ENCODE assay signal across 8 cellular contexts in genomic region chr12:124764451-124764850, GRCh38.
DNase-seq lines count a peak whose midpoint lies in the region; ATAC-seq and TF ChIP-seq lines count a peak whose summit lies in the region.

No MANE protein-coding gene starts in this region.

- no CpG with 5 or more reads among the region's 3 CpGs for WGBS in IMR-90 (ENCODE audit: extremely low coverage in 2 of 2, insufficient read length in 1 of 2), 2 experiments
- 63% methylated on average over 3 of the region's 3 CpGs for whole genome bisulfite sequencing in right cardiac atrium

- H2BK20ac ChIP-seq in IMR-90 (ENCODE audit: low read depth, low read length): peak overlapping the region; percentile 54; the same call in 1 of the 2 replicates

- CTCF ChIA-PET in IMR-90 (lab: Yijun Ruan, JAX): interaction anchor here (0.6 to 2.9 kb wide), 7 partner anchors 23 to 426 kb away, joined by 3 to 13 read pairs (median 4); no protein-coding TSS in a partner anchor
- CTCF ChIA-PET in activated CD8-positive, alpha-beta T cell treated with anti-CD3 and anti-CD28 coated beads, Interleukin-2, amount 10 ng/mL, durations not matched to agents 7 days and 5 days (lab: Charles Lee): interaction anchor here (1.0 to 1.9 kb wide), 6 partner anchors 10 to 728 kb away, joined by 3 to 7 read pairs (median 6); no protein-coding TSS in a partner anchor
- CTCF ChIA-PET in naive thymus-derived CD4-positive, alpha-beta T cell (lab: Charles Lee): interaction anchor here (0.5 to 4.8 kb wide), 11 partner anchors 24 to 760 kb away, joined by 3 to 23 read pairs (median 3); no protein-coding TSS in a partner anchor

- peaks cover 0 to 4% of the 10 kb centered on the region in 2 experiments; a peak in 1 of 4 replicates for H3K79me1 ChIP-seq in IMR-90 (ENCODE audit: low read depth in 1 of 2, low read length in 2 of 2)

- H4K5ac ChIP-seq in IMR-90 (ENCODE audit: low read depth, low read length): no peak overlapping the region

- peaks cover 4% of the 10 kb centered on the region; the same call in 1 of the 2 replicates for H3K9me1 ChIP-seq in IMR-90 (ENCODE audit: insufficient read depth, low read length)

- H3K4me3 Mint-ChIP-seq in activated CD8-positive, alpha-beta T cell treated with anti-CD3 and anti-CD28 coated beads, Interleukin-2, amount 10 ng/mL, durations not matched to agents 7 days and 5 days: no peak overlapping the region
- peak overlapping the region; percentile 9 for H3K4me3 Mint-ChIP-seq in stimulated activated naive CD8-positive, alpha-beta T cell treated with anti-CD3 and anti-CD28 coated beads, Interleukin-15, Interleukin-2, amounts not matched to agents 100 ng/mL and 50 ng/mL, for 24 hours
- H3K4me3 Mint-ChIP-seq in naive thymus-derived CD4-positive, alpha-beta T cell: no peak overlapping the region

- peaks cover under 1% of the 10 kb centered on the region; the same call in 1 of the 2 replicates for H3K27me3 ChIP-seq in IMR-90 (ENCODE audit: control insufficient read depth, insufficient read depth, low read length)
- no peaks in the 10 kb centered on the region for H3K27me3 ChIP-seq in right cardiac atrium (ENCODE audit: control insufficient read depth, insufficient read depth)
- no peaks in the 10 kb centered on the region for H3K27me3 ChIP-seq in effector memory CD4-positive, alpha-beta T cell (replicated peaks; ENCODE audit: control insufficient read depth, insufficient read depth, low read length, poor library complexity, severe bottlenecking)
- no peaks in the 10 kb centered on the region for H3K27me3 ChIP-seq in naive thymus-derived CD4-positive, alpha-beta T cell (ENCODE audit: control insufficient read depth in 2 of 2, insufficient read depth in 2 of 2, low read length in 2 of 2)

- peak overlapping the region; percentile 77 for H2BK5ac ChIP-seq in IMR-90 (ENCODE audit: low read depth, low read length, poor library complexity, severe bottlenecking)

- H3K23ac ChIP-seq in IMR-90 (ENCODE audit: low read depth, low read length): peak overlapping the region; percentile 1; the same call in 1 of the 2 replicates

- H3K14ac ChIP-seq in IMR-90 (replicated peaks; ENCODE audit: low read depth, low read length): peak overlapping the region; percentile 12; the same call in 1 of the 2 replicates

- peak overlapping the region; percentile 73 for H2BK120ac ChIP-seq in IMR-90 (ENCODE audit: low read depth, low read length)

- peak overlapping the region; percentile 26; the same call in 1 of the 2 replicates for H4K91ac ChIP-seq in IMR-90 (ENCODE audit: insufficient read depth, low read depth, low read length)

- peak overlapping the region in 1 of 2 experiments; percentile 68; a peak in 1 of 4 replicates for H4K8ac ChIP-seq in IMR-90 (ENCODE audit: low read depth in 2 of 2, low read length in 2 of 2)

- H2AFZ ChIP-seq in IMR-90 (replicated peaks; ENCODE audit: low read length, poor library complexity): no peak overlapping the region

- dilution Hi-C loops in IMR-90 (cut with HindIII; ENCODE audit: low sequenced_read_pairs, unreplicated experiment): no loop called here

- H3K27me3 Mint-ChIP-seq in activated CD8-positive, alpha-beta T cell treated with anti-CD3 and anti-CD28 coated beads, Interleukin-2, amount 10 ng/mL, durations not matched to agents 7 days and 5 days (ENCODE audit: low read depth): peaks cover 19% of the 10 kb centered on the region
- peaks cover 26% of the 10 kb centered on the region for H3K27me3 Mint-ChIP-seq in stimulated activated naive CD8-positive, alpha-beta T cell treated with anti-CD3 and anti-CD28 coated beads, Interleukin-15, Interleukin-2, amounts not matched to agents 100 ng/mL and 50 ng/mL, for 24 hours
- H3K27me3 Mint-ChIP-seq in naive thymus-derived CD4-positive, alpha-beta T cell: peaks cover 0 to 13% (median 4%) of the 10 kb centered on the region in 5 donors

- H3K9ac ChIP-seq in IMR-90 (ENCODE audit: low read depth, low read length): no peak overlapping the region

- TF ChIP-seq POLR2A in IMR-90 (IDR thresholded peaks at IDR 0.05; ENCODE audit: low read depth, low read length): no peak

- in situ Hi-C loops in IMR-90 (cut with MboI; ENCODE audit: low sequenced_read_pairs): no loop called here

- H2AK9ac ChIP-seq in IMR-90 (replicated peaks; ENCODE audit: low read depth, low read length, poor library complexity): peak overlapping the region; percentile 18

- intact Hi-C loops in IMR-90 (cut with micrococcal nuclease): loop anchor here (10.0 kb wide), 1 partner anchor 110 kb away; no protein-coding TSS in a partner anchor
- intact Hi-C loops in right cardiac atrium (cut with DNase I): loop anchor here (5.0 to 10.0 kb wide), 6 partner anchors 197 to 440 kb away; partner anchors contain the start of gene NCOR2 (in 3 of the 4)
- intact Hi-C loops in naive thymus-derived CD4-positive, alpha-beta T cell (cut with micrococcal nuclease): loop anchor here in 1 of 2 donors (10.0 kb wide), 1 partner anchor 600 kb away; no protein-coding TSS in a partner anchor

- H3K4me3 ChIP-seq in IMR-90 (ENCODE audit: insufficient read depth, low read depth, low read length) (no peak overlapping the region), right cardiac atrium (ENCODE audit: low read length) (no peak overlapping the region)
- no peak overlapping the region for H3K4me3 ChIP-seq in effector memory CD4-positive, alpha-beta T cell (ENCODE audit: insufficient read depth, low read depth, low read length, poor library complexity, severe bottlenecking)
- H3K4me3 ChIP-seq in naive thymus-derived CD4-positive, alpha-beta T cell (ENCODE audit: low read length): no peak overlapping the region

- ATAC-seq in IMR-90 (ENCODE audit: low read depth) (no peak), right cardiac atrium (no peak)
- ATAC-seq in activated CD8-positive, alpha-beta T cell treated with anti-CD3 and anti-CD28 coated beads, Interleukin-2, amount 10 ng/mL, durations not matched to agents 7 days and 5 days: no peak
- no peak for ATAC-seq in naive thymus-derived CD4-positive, alpha-beta T cell

- no peak overlapping the region for H3K56ac ChIP-seq in IMR-90 (ENCODE audit: extremely low read depth, insufficient read depth, low read length)

- TF ChIP-seq CTCF in IMR-90 (conservative IDR thresholded peaks at IDR 0.05; ENCODE audit: low read depth, low read length): peak; percentile 67

- H3K36me3 ChIP-seq in IMR-90 (ENCODE audit: control insufficient read depth, insufficient read depth, low read length): no peaks in the 10 kb centered on the region
- no peaks in the 10 kb centered on the region for H3K36me3 ChIP-seq in effector memory CD4-positive, alpha-beta T cell (ENCODE audit: control insufficient read depth, insufficient read depth, low read length)
- no peaks in the 10 kb centered on the region for H3K36me3 ChIP-seq in naive thymus-derived CD4-positive, alpha-beta T cell (ENCODE audit: control insufficient read depth in 2 of 3, insufficient read depth in 3 of 3, low read length in 3 of 3)

- H3K9me3 Mint-ChIP-seq in activated CD8-positive, alpha-beta T cell treated with anti-CD3 and anti-CD28 coated beads, Interleukin-2, amount 10 ng/mL, durations not matched to agents 7 days and 5 days (ENCODE audit: insufficient read depth): peaks cover 10% of the 10 kb centered on the region
- H3K9me3 Mint-ChIP-seq in stimulated activated naive CD8-positive, alpha-beta T cell treated with anti-CD3 and anti-CD28 coated beads, Interleukin-15, Interleukin-2, amounts not matched to agents 100 ng/mL and 50 ng/mL, for 24 hours: peaks cover 14% of the 10 kb centered on the region
- peaks cover 0 to 20% (median 10%) of the 10 kb centered on the region in 11 donors for H3K9me3 Mint-ChIP-seq in naive thymus-derived CD4-positive, alpha-beta T cell

- peak overlapping the region; percentile 8 for H3K18ac ChIP-seq in IMR-90 (ENCODE audit: low read depth, low read length)

- no peak overlapping the region for H3K27ac Mint-ChIP-seq in activated CD8-positive, alpha-beta T cell treated with anti-CD3 and anti-CD28 coated beads, Interleukin-2, amount 10 ng/mL, durations not matched to agents 7 days and 5 days
- peak overlapping the region; percentile 8 for H3K27ac Mint-ChIP-seq in stimulated activated naive CD8-positive, alpha-beta T cell treated with anti-CD3 and anti-CD28 coated beads, Interleukin-15, Interleukin-2, amounts not matched to agents 100 ng/mL and 50 ng/mL, for 24 hours
- no peak overlapping the region for H3K27ac Mint-ChIP-seq in naive thymus-derived CD4-positive, alpha-beta T cell

- peaks cover 15% of the 10 kb centered on the region for H4K20me1 ChIP-seq in IMR-90 (ENCODE audit: insufficient read depth, low read length)

- H3K36me3 Mint-ChIP-seq in activated CD8-positive, alpha-beta T cell treated with anti-CD3 and anti-CD28 coated beads, Interleukin-2, amount 10 ng/mL, durations not matched to agents 7 days and 5 days (ENCODE audit: low read depth): peaks cover 10% of the 10 kb centered on the region
- peaks cover 12% of the 10 kb centered on the region for H3K36me3 Mint-ChIP-seq in stimulated activated naive CD8-positive, alpha-beta T cell treated with anti-CD3 and anti-CD28 coated beads, Interleukin-15, Interleukin-2, amounts not matched to agents 100 ng/mL and 50 ng/mL, for 24 hours (ENCODE audit: low read depth)
- peaks cover 0 to 10% (median 3%) of the 10 kb centered on the region in 5 donors for H3K36me3 Mint-ChIP-seq in naive thymus-derived CD4-positive, alpha-beta T cell

- peaks cover 12% of the 10 kb centered on the region for H3K4me1 Mint-ChIP-seq in activated CD8-positive, alpha-beta T cell treated with anti-CD3 and anti-CD28 coated beads, Interleukin-2, amount 10 ng/mL, durations not matched to agents 7 days and 5 days (ENCODE audit: low read depth)
- H3K4me1 Mint-ChIP-seq in stimulated activated naive CD8-positive, alpha-beta T cell treated with anti-CD3 and anti-CD28 coated beads, Interleukin-15, Interleukin-2, amounts not matched to agents 100 ng/mL and 50 ng/mL, for 24 hours (ENCODE audit: low read depth): peaks cover 62% of the 10 kb centered on the region
- peaks cover 6 to 25% (median 8%) of the 10 kb centered on the region in 7 donors for H3K4me1 Mint-ChIP-seq in naive thymus-derived CD4-positive, alpha-beta T cell

- H3K4ac ChIP-seq in IMR-90 (ENCODE audit: low read depth, low read length): peak overlapping the region; percentile 74

- H2AK5ac ChIP-seq in IMR-90 (ENCODE audit: low read depth, low read length): peak overlapping the region; percentile 80

- H3K4me1 ChIP-seq in IMR-90 (ENCODE audit: control insufficient read depth, insufficient read depth, low read length) (peaks cover 27% of the 10 kb centered on the region), right cardiac atrium (ENCODE audit: control insufficient read depth, insufficient read depth, low read length) (peaks cover 13% of the 10 kb centered on the region)
- H3K4me1 ChIP-seq in effector memory CD4-positive, alpha-beta T cell (ENCODE audit: control insufficient read depth, insufficient read depth, low read length, poor library complexity, severe bottlenecking): no peaks in the 10 kb centered on the region
- no peaks in the 10 kb centered on the region for H3K4me1 ChIP-seq in naive thymus-derived CD4-positive, alpha-beta T cell (ENCODE audit: control insufficient read depth in 2 of 2, insufficient read depth in 2 of 2, low read length in 2 of 2)

- peak overlapping the region; percentile 49; the same call in 1 of the 3 replicates for H2BK15ac ChIP-seq in IMR-90 (ENCODE audit: low read depth, low read length)

- TF ChIP-seq RAD21 in IMR-90 (IDR thresholded peaks at IDR 0.05; ENCODE audit: low read length): peak; percentile 75

- no TSS peak for BruUV-seq in IMR-90 (replicated peaks; lab: Mats Ljungman, UMichigan)

- POLR2A ChIA-PET in IMR-90 (lab: Charles Lee; ENCODE audit: unreplicated experiment): no interaction called here
- POLR2A ChIA-PET in activated CD8-positive, alpha-beta T cell treated with anti-CD3 and anti-CD28 coated beads, Interleukin-2, amount 10 ng/mL, durations not matched to agents 7 days and 5 days (lab: Charles Lee): interaction anchor here (0.7 kb wide), 1 partner anchor 421 kb away, joined by 3 read pairs; no protein-coding TSS in a partner anchor
- POLR2A ChIA-PET in naive thymus-derived CD4-positive, alpha-beta T cell (lab: Charles Lee): no interaction called here

- H3K27ac ChIP-seq in IMR-90 (ENCODE audit: insufficient read depth, low read length): peak overlapping the region; percentile 66; the same call in 1 of the 2 replicates
- peak overlapping the region; percentile 57 for H3K27ac ChIP-seq in right cardiac atrium (ENCODE audit: low read length)
- no peak overlapping the region for H3K27ac ChIP-seq in effector memory CD4-positive, alpha-beta T cell (ENCODE audit: insufficient read depth, low read length, poor library complexity, severe bottlenecking)
- no peak overlapping the region for H3K27ac ChIP-seq in naive thymus-derived CD4-positive, alpha-beta T cell (ENCODE audit: low read depth, low read length)

- no peak overlapping the region for H3K4me2 ChIP-seq in IMR-90 (ENCODE audit: low read depth, low read length)

- H3K9me3 ChIP-seq in IMR-90 (ENCODE audit: control insufficient read depth, insufficient read depth, low read length): no peaks in the 10 kb centered on the region
- H3K9me3 ChIP-seq in right cardiac atrium (ENCODE audit: control insufficient read depth, low read length): no peaks in the 10 kb centered on the region
- H3K9me3 ChIP-seq in effector memory CD4-positive, alpha-beta T cell (ENCODE audit: control insufficient read depth, low read length): peaks cover 4% of the 10 kb centered on the region
- peaks cover 0 to 14% (median 6%) of the 10 kb centered on the region in 3 experiments for H3K9me3 ChIP-seq in naive thymus-derived CD4-positive, alpha-beta T cell (ENCODE audit: control insufficient read depth in 2 of 3, low read length in 3 of 3)

- DNase-seq in COLO668 (lab: John Stamatoyannopoulos, UW; ENCODE audit: unreplicated experiment) (peak; percentile 59), IMR-90 (peak; percentile 74), right cardiac atrium (peak in 2 of 3 donors; percentile 63 to 86), kidney glomerular epithelial cell (lab: John Stamatoyannopoulos, UW) (no peak)
- DNase-seq in activated CD8-positive, alpha-beta T cell treated with anti-CD3 and anti-CD28 coated beads, Interleukin-2, amount 10 ng/mL, durations not matched to agents 7 days and 5 days: peak; percentile 55
- DNase-seq in effector memory CD4-positive, alpha-beta T cell: no peak
- DNase-seq in naive thymus-derived CD4-positive, alpha-beta T cell: no peak

Comparison
In these comparisons a context has a peak if more than half of its experiments do, and no peak if none do; other contexts are left out.
1. DNase-seq: peak in COLO668 (single experiment), IMR-90 (single experiment), activated CD8-positive, alpha-beta T cell treated with anti-CD3 and anti-CD28 coated beads, Interleukin-2, amount 10 ng/mL, durations not matched to agents 7 days and 5 days (single experiment) and right cardiac atrium (2 of 3); none in effector memory CD4-positive, alpha-beta T cell (0 of 3), kidney glomerular epithelial cell (single experiment) and naive thymus-derived CD4-positive, alpha-beta T cell (0 of 9).
2. H3K27ac ChIP-seq: peak in IMR-90 (single experiment) and right cardiac atrium (single experiment); none in effector memory CD4-positive, alpha-beta T cell (single experiment) and naive thymus-derived CD4-positive, alpha-beta T cell (single experiment).